In genomic region chr1:21963477-21964217, GRCh38 we compare ENCODE assay signal across 9 cellular contexts. TPM values are rescaled to one million over a fixed set of nuclear protein-coding genes. Genes with fewer than 3 reads are reported as not detected.
DNase-seq lines count a peak whose midpoint lies in the region; ATAC-seq and TF ChIP-seq lines count a peak whose summit lies in the region.
"Had no signal": no experiment of that assay in that cellular context is flagged by ENCODE, and none has a peak within 500 bp of the region (broad histone marks: within the 10 kb centered on the region; RNA-seq: fewer than 3 reads in every experiment).

No MANE protein-coding gene starts in this region.

- no peak overlapping the region for H3K27ac ChIP-seq in mammary epithelial cell (ENCODE audit: insufficient read depth, low read depth, low read length)

- in situ Hi-C loops in mammary epithelial cell (cut with MboI; ENCODE audit: low sequenced_read_pairs in 2 of 2), result loop anchor here (5.0 to 25.0 kb wide), 3 partner anchors 81 to 251 kb away; no protein-coding TSS in a partner anchor

- intact Hi-C loops in activated B cell treated with CpG ODN at 0.5 μM for 24 hours (cut with micrococcal nuclease) (loop anchor here (1.0 to 5.0 kb wide), 4 partner anchors 146 to 305 kb away; no protein-coding TSS in a partner anchor), mammary epithelial cell (cut with micrococcal nuclease) (loop anchor here (1.0 to 10.0 kb wide), 6 partner anchors 27 to 453 kb away; partner anchors contain the start of gene USP48)

- no peaks in the 10 kb centered on the region for H3K9me3 Mint-ChIP-seq in activated B cell treated with CpG ODN at 0.5 μM for 24 hours

- H3K9me3 ChIP-seq in mammary epithelial cell (replicated peaks; ENCODE audit: insufficient read depth, low read length), result no peaks in the 10 kb centered on the region

- POLR2A ChIA-PET in activated B cell treated with CpG ODN at 0.5 μM for 24 hours (lab: Charles Lee), result no interaction called here

- no peak overlapping the region for H3K9ac ChIP-seq in mammary epithelial cell (ENCODE audit: insufficient read depth, low read length)

- H3K4me3 ChIP-seq in mammary epithelial cell (replicated peaks in 1 of 3; ENCODE audit: insufficient read depth in 1 of 3, low read depth in 2 of 3, low read length in 3 of 3), result no peak overlapping the region

- CTCF ChIA-PET in activated B cell treated with CpG ODN at 0.5 μM for 24 hours (lab: Charles Lee), result interaction anchor here (0.7 to 1.7 kb wide), 5 partner anchors 8 to 455 kb away, joined by 3 to 5 read pairs (median 3); partner anchors contain the start of gene ALPL
- CTCF ChIA-PET in mammary epithelial cell (lab: Charles Lee; ENCODE audit: low non-redundant PET), result no interaction called here

- DNase-seq in AG08395 (ENCODE audit: low spot score) (peak; percentile 75), GM19238 (ENCODE audit: insufficient read length, low spot score) (peak; percentile 67), NCI-H2107 treated with DMSO at 0.1 percent for 48 hours (lab: John Stamatoyannopoulos, UW; ENCODE audit: unreplicated experiment) (peak; percentile 36), activated B cell treated with CpG ODN at 0.5 μM for 24 hours (peak; percentile 73), mammary epithelial cell (peak; percentile 71), kidney glomerular epithelial cell (lab: John Stamatoyannopoulos, UW) (peak; percentile 76)
- DNase-seq in stimulated activated CD4-positive, alpha-beta T cell treated with anti-CD3 and anti-CD28 coated beads, Interleukin-2, amount 100 ng/mL, for 48 hours, result peak; percentile 84 to 90

- peaks cover 8% of the 10 kb centered on the region for H3K27me3 Mint-ChIP-seq in activated B cell treated with CpG ODN at 0.5 μM for 24 hours

- H2AFZ ChIP-seq in mammary epithelial cell (ENCODE audit: low read depth, low read length), result peak overlapping the region; percentile 60

- no peaks in the 10 kb centered on the region for H3K27me3 ChIP-seq in mammary epithelial cell (ENCODE audit: insufficient read depth, low read length)

- BruUV-seq in mammary epithelial cell (replicated peaks; lab: Mats Ljungman, UMichigan), result no TSS peak

- no peaks in the 10 kb centered on the region for H4K20me1 ChIP-seq in mammary epithelial cell (ENCODE audit: insufficient read depth, low read length)

- no peaks in the 10 kb centered on the region for H3K36me3 Mint-ChIP-seq in activated B cell treated with CpG ODN at 0.5 μM for 24 hours (ENCODE audit: low read depth)

- 71% methylated on average over 9 of the region's 11 CpGs for WGBS in mammary epithelial cell (ENCODE audit: low coverage, missing lambda C conversion rate)

- dilution Hi-C loops in mammary epithelial cell (cut with HindIII; ENCODE audit: low sequenced_read_pairs), result loop anchor here (10.0 kb wide), 1 partner anchor 109 kb away; no protein-coding TSS in a partner anchor

- no peaks in the 10 kb centered on the region for H3K79me2 ChIP-seq in mammary epithelial cell (ENCODE audit: insufficient read depth, low read length)

- no peak overlapping the region for H3K27ac Mint-ChIP-seq in activated B cell treated with CpG ODN at 0.5 μM for 24 hours

- H3K4me2 ChIP-seq in mammary epithelial cell (ENCODE audit: insufficient read depth, low read depth, low read length), result no peak overlapping the region

- H3K4me3 Mint-ChIP-seq in activated B cell treated with CpG ODN at 0.5 μM for 24 hours, result no peak overlapping the region

- ATAC-seq in activated B cell treated with CpG ODN at 0.5 μM for 24 hours (ENCODE audit: low read depth) (peak; percentile 92), GM18858 (IDR thresholded peaks at IDR 0.05; ENCODE audit: unreplicated experiment) (no peak)

- H3K36me3 ChIP-seq in mammary epithelial cell (ENCODE audit: insufficient read depth, low read length), result no peaks in the 10 kb centered on the region

- TF ChIP-seq CTCF in activated B cell treated with CpG ODN at 0.5 μM for 24 hours (IDR thresholded peaks at IDR 0.05) (no peak), mammary epithelial cell (conservative IDR thresholded peaks at IDR 0.05 in 1 of 2, IDR thresholded peaks at IDR 0.05 in 1 of 2; ENCODE audit: extremely low read depth in 1 of 2, insufficient read depth in 1 of 2, low read depth in 1 of 2, low read length in 2 of 2) (peak; percentile 94)

- peaks cover 3% of the 10 kb centered on the region for H3K4me1 ChIP-seq in mammary epithelial cell (ENCODE audit: insufficient read depth, low read length)

- H3K4me1 Mint-ChIP-seq in activated B cell treated with CpG ODN at 0.5 μM for 24 hours, result peaks cover 2% of the 10 kb centered on the region

RNA-seq across cellular contexts. Expression of gene CELA3B, which starts 13.2 kb away (rescaled TPM):
- total RNA-seq in activated B cell treated with CpG ODN at 0.5 μM for 24 hours, result not detected in 2 replicates
- not detected for total RNA-seq in mammary epithelial cell
- not detected for polyA plus RNA-seq in mammary epithelial cell
- not detected for polyA minus RNA-seq in mammary epithelial cell
- total RNA-seq: urinary bladder had no signal

RNA-seq across cellular contexts. Expression of gene HSPG2, which starts 26.5 kb away (rescaled TPM):
- total RNA-seq in activated B cell treated with CpG ODN at 0.5 μM for 24 hours (1.2 and 1.7 TPM in 2 replicates), mammary epithelial cell (100 to 1,000 TPM; 187 to 207 TPM)
- 23.9 TPM for polyA plus RNA-seq in mammary epithelial cell
- polyA minus RNA-seq in mammary epithelial cell, result 121 TPM

RNA-seq across cellular contexts. Expression of gene CELA3A, which starts 37.8 kb away (rescaled TPM):
- total RNA-seq in activated B cell treated with CpG ODN at 0.5 μM for 24 hours, result not detected in 2 replicates
- total RNA-seq in mammary epithelial cell, result not detected
- not detected for polyA plus RNA-seq in mammary epithelial cell
- polyA minus RNA-seq in mammary epithelial cell, result not detected
- total RNA-seq: urinary bladder had no signal

Comparison
In these comparisons a context has a peak if more than half of its experiments do, and no peak if none do; other contexts are left out.
1. DNase-seq: peak in every context shown above with its lines; median percentile 87 in stimulated activated CD4-positive, alpha-beta T cell treated with anti-CD3 and anti-CD28 coated beads, Interleukin-2, amount 100 ng/mL, for 48 hours; 76 in kidney glomerular epithelial cell; 75 in AG08395; 73 in activated B cell treated with CpG ODN at 0.5 μM for 24 hours; 71 in mammary epithelial cell; 67 in GM19238; 36 in NCI-H2107 treated with DMSO at 0.1 percent for 48 hours.
2. RNA of gene HSPG2, which starts 26.5 kb away (total RNA-seq): 187 to 207 TPM in mammary epithelial cell; 1.2 to 1.7 TPM in activated B cell treated with CpG ODN at 0.5 μM for 24 hours; every median in the first group is over 10 times any median in the second.